19 cellular contexts compared by ENCODE assay signal in genomic region chr6:138503881-138504680, GRCh38. TPM values are rescaled to one million over a fixed set of nuclear protein-coding genes. Genes with fewer than 3 reads are reported as not detected.
DNase-seq lines count a peak whose midpoint lies in the region; ATAC-seq and TF ChIP-seq lines count a peak whose summit lies in the region.
"Had no signal": no experiment of that assay in that cellular context is flagged by ENCODE, and none has a peak within 500 bp of the region (broad histone marks: within the 10 kb centered on the region; RNA-seq: fewer than 3 reads in every experiment).

No MANE protein-coding gene starts in this region.

- peaks cover 4% of the 10 kb centered on the region for H3K36me3 Mint-ChIP-seq in mesothelial cell of epicardium
- no peaks in the 10 kb centered on the region for H3K36me3 Mint-ChIP-seq in activated CD4-positive, alpha-beta T cell treated with anti-CD3 and anti-CD28 coated beads for 36 hours (ENCODE audit: low read depth)
- H3K36me3 Mint-ChIP-seq: activated naive CD8-positive, alpha-beta T cell treated with anti-CD3 and anti-CD28 coated beads, Interleukin-2, amount 10 ng/mL, durations not matched to agents 7 days and 5 days; natural killer cell treated with Interleukin-12 subunit alpha and Interleukin-12 subunit beta and Interleukin-15 and Interleukin-18, amount 100 ng/mL, for 72 hours; stimulated activated effector memory CD8-positive, alpha-beta T cell treated with anti-CD3 and anti-CD28 coated beads, Interleukin-12 subunit alpha, Interleukin-12 subunit beta, amount 100 ng/mL, for 72 hours had no signal

- POLR2A ChIA-PET in activated CD4-positive, alpha-beta T cell treated with anti-CD3 and anti-CD28 coated beads for 36 hours (lab: Charles Lee), result no interaction called here

- H3K4me3 ChIP-seq in choroid plexus epithelial cell (ENCODE audit: low read depth, low read length), result no peak overlapping the region
- H3K4me3 ChIP-seq: BLaER1, breast epithelium had no signal

- H3K4me3 Mint-ChIP-seq in mesothelial cell of epicardium, result no peak overlapping the region
- H3K4me3 Mint-ChIP-seq in activated CD4-positive, alpha-beta T cell treated with anti-CD3 and anti-CD28 coated beads for 36 hours, result no peak overlapping the region
- H3K4me3 Mint-ChIP-seq: activated naive CD8-positive, alpha-beta T cell treated with anti-CD3 and anti-CD28 coated beads, Interleukin-2, amount 10 ng/mL, durations not matched to agents 7 days and 5 days; natural killer cell treated with Interleukin-12 subunit alpha and Interleukin-12 subunit beta and Interleukin-15 and Interleukin-18, amount 100 ng/mL, for 72 hours; stimulated activated effector memory CD8-positive, alpha-beta T cell treated with anti-CD3 and anti-CD28 coated beads, Interleukin-12 subunit alpha, Interleukin-12 subunit beta, amount 100 ng/mL, for 72 hours had no signal

- TF ChIP-seq CTCF in choroid plexus epithelial cell (conservative IDR thresholded peaks at IDR 0.05; ENCODE audit: low read depth, low read length) (no peak), mesothelial cell of epicardium (IDR thresholded peaks at IDR 0.05; ENCODE audit: unreplicated experiment) (no peak)

- intact Hi-C loops in activated CD4-positive, alpha-beta T cell treated with anti-CD3 and anti-CD28 coated beads for 36 hours (cut with DNase I, micrococcal nuclease), result no loop called here

- CTCF ChIA-PET in activated CD4-positive, alpha-beta T cell treated with anti-CD3 and anti-CD28 coated beads for 36 hours (lab: Charles Lee), result interaction anchor here (0.7 to 1.4 kb wide), 3 partner anchors 13 to 386 kb away, joined by 3 read pairs; no protein-coding TSS in a partner anchor

- H3K27me3 Mint-ChIP-seq in mesothelial cell of epicardium (ENCODE audit: low read depth), result no peaks in the 10 kb centered on the region
- peaks cover 3% of the 10 kb centered on the region for H3K27me3 Mint-ChIP-seq in activated CD4-positive, alpha-beta T cell treated with anti-CD3 and anti-CD28 coated beads for 36 hours

- H3K27ac Mint-ChIP-seq in mesothelial cell of epicardium, result peak overlapping the region; percentile 18
- no peak overlapping the region for H3K27ac Mint-ChIP-seq in activated CD4-positive, alpha-beta T cell treated with anti-CD3 and anti-CD28 coated beads for 36 hours
- H3K27ac Mint-ChIP-seq: activated naive CD8-positive, alpha-beta T cell treated with anti-CD3 and anti-CD28 coated beads, Interleukin-2, amount 10 ng/mL, durations not matched to agents 7 days and 5 days; natural killer cell treated with Interleukin-12 subunit alpha and Interleukin-12 subunit beta and Interleukin-15 and Interleukin-18, amount 100 ng/mL, for 72 hours; stimulated activated effector memory CD8-positive, alpha-beta T cell treated with anti-CD3 and anti-CD28 coated beads, Interleukin-12 subunit alpha, Interleukin-12 subunit beta, amount 100 ng/mL, for 72 hours had no signal

- DNase-seq in SKM-1 treated with dmso at 0.1 percent for 144 hours (lab: John Stamatoyannopoulos, UW; ENCODE audit: unreplicated experiment) (peak; percentile 34), SKM-1 (lab: John Stamatoyannopoulos, UW; ENCODE audit: unreplicated experiment) (no peak), choroid plexus epithelial cell (ENCODE audit: low read depth) (peak; percentile 33), mesothelial cell of epicardium (ENCODE audit: low spot score in 2 of 2, unreplicated experiment in 2 of 2) (no peak)
- no peak for DNase-seq in stimulated activated naive CD8-positive, alpha-beta T cell treated with anti-CD3 and anti-CD28 coated beads, Interleukin-15, Interleukin-2, amounts not matched to agents 100 U/mL and 50 U/mL, for 24 hours
- no peak for DNase-seq in activated CD4-positive, alpha-beta T cell treated with anti-CD3 and anti-CD28 coated beads for 36 hours
- no peak for DNase-seq in activated effector memory CD4-positive, alpha-beta T cell treated with anti-CD3 and anti-CD28 coated beads, Interleukin-2, amount 50 U/mL, for 16 hours
- DNase-seq: activated naive CD8-positive, alpha-beta T cell treated with anti-CD3 and anti-CD28 coated beads, Interleukin-2, amount 10 ng/mL, durations not matched to agents 7 days and 5 days; DMS79; effector CD8-positive, alpha-beta T cell; KBM-7; mammary epithelial cell; NCI-H2029; NCI-H446 had no signal

- ATAC-seq in stimulated activated naive CD8-positive, alpha-beta T cell treated with anti-CD3 and anti-CD28 coated beads, Interleukin-15, Interleukin-2, amounts not matched to agents 100 U/mL and 50 U/mL, for 24 hours, result no peak
- ATAC-seq in activated CD4-positive, alpha-beta T cell treated with anti-CD3 and anti-CD28 coated beads for 36 hours, result no peak
- ATAC-seq in GM19035 (IDR thresholded peaks at IDR 0.05; ENCODE audit: unreplicated experiment), result no peak
- ATAC-seq: stimulated activated effector memory CD8-positive, alpha-beta T cell treated with anti-CD3 and anti-CD28 coated beads, Interleukin-12 subunit alpha, Interleukin-12 subunit beta, amount 100 ng/mL, for 72 hours had no signal

- H3K9me3 Mint-ChIP-seq in mesothelial cell of epicardium, result no peaks in the 10 kb centered on the region
- no peaks in the 10 kb centered on the region for H3K9me3 Mint-ChIP-seq in activated CD4-positive, alpha-beta T cell treated with anti-CD3 and anti-CD28 coated beads for 36 hours (ENCODE audit: low read depth)
- H3K9me3 Mint-ChIP-seq: activated naive CD8-positive, alpha-beta T cell treated with anti-CD3 and anti-CD28 coated beads, Interleukin-2, amount 10 ng/mL, durations not matched to agents 7 days and 5 days; natural killer cell treated with Interleukin-12 subunit alpha and Interleukin-12 subunit beta and Interleukin-15 and Interleukin-18, amount 100 ng/mL, for 72 hours; stimulated activated effector memory CD8-positive, alpha-beta T cell treated with anti-CD3 and anti-CD28 coated beads, Interleukin-12 subunit alpha, Interleukin-12 subunit beta, amount 100 ng/mL, for 72 hours had no signal

- H3K4me1 Mint-ChIP-seq in mesothelial cell of epicardium, result peaks cover 66% of the 10 kb centered on the region
- H3K4me1 Mint-ChIP-seq in activated CD4-positive, alpha-beta T cell treated with anti-CD3 and anti-CD28 coated beads for 36 hours, result peaks cover 4% of the 10 kb centered on the region
- H3K4me1 Mint-ChIP-seq: stimulated activated effector memory CD8-positive, alpha-beta T cell treated with anti-CD3 and anti-CD28 coated beads, Interleukin-12 subunit alpha, Interleukin-12 subunit beta, amount 100 ng/mL, for 72 hours had no signal

RNA-seq across cellular contexts. Expression of gene NHSL1, which starts 4.8 kb away (rescaled TPM):
- 66.1 to 73.6 TPM (median 68.0 TPM) in 3 replicates for total RNA-seq in mesothelial cell of epicardium
- under 1 TPM; 0.53 to 0.70 TPM for total RNA-seq in activated CD4-positive, alpha-beta T cell treated with anti-CD3 and anti-CD28 coated beads for 36 hours

Comparison
In these comparisons a context has a peak if more than half of its experiments do, and no peak if none do; other contexts are left out.
1. DNase-seq: peak in SKM-1 treated with dmso at 0.1 percent for 144 hours (single experiment) and choroid plexus epithelial cell (single experiment); none in SKM-1 (single experiment), mesothelial cell of epicardium (0 of 2), stimulated activated naive CD8-positive, alpha-beta T cell treated with anti-CD3 and anti-CD28 coated beads, Interleukin-15, Interleukin-2, amounts not matched to agents 100 U/mL and 50 U/mL, for 24 hours (single experiment), activated CD4-positive, alpha-beta T cell treated with anti-CD3 and anti-CD28 coated beads for 36 hours (single experiment) and activated effector memory CD4-positive, alpha-beta T cell treated with anti-CD3 and anti-CD28 coated beads, Interleukin-2, amount 50 U/mL, for 16 hours (single experiment).
2. RNA of gene NHSL1, which starts 4.8 kb away (total RNA-seq): 66.1 to 73.6 TPM in mesothelial cell of epicardium; 0.53 to 0.70 TPM in activated CD4-positive, alpha-beta T cell treated with anti-CD3 and anti-CD28 coated beads for 36 hours; every median in the first group is over 10 times any median in the second.